ENCODE assay signal across 1 cellular context in the genomic region with DNA sequence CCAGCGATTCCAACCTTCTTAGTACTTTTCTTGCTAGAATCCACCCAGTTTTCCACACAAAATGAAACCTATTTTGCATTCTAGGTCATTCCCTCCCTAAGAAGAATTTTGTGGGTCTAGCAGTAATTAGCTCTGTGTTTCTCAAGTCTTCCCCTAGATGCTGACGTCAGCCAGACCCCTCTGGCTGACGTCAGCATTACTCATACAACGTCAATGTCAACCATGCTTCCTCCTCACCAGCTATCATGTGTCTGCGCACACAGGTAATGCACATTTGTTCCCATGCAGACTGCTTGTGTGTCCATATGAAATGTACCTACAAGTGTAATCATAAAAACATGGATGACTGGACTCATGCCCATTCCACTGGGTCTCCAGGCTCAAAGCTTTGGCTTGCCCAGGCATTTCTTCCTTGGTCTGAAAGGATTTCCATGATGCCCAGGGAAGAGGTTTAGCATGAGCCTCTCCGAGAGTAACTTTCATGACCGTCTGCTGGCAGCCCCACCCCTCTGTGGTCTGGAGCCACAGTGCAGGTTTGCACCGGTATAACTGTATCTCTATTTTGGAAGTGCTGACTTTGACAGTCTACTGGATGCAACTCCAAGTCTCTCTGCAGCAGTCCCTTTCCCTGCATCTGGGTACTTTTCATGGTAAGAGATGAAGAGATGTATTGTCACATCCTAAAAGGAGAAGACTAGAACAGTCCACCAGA.
TF ChIP-seq lines count a peak whose summit lies in the region.

No MANE protein-coding gene starts in this region.

TF ChIP-seq in HepG2, 621 proteins besides CTCF, POLR2A, EP300 and RAD21:
- TF ChIP-seq SIX1 (CRISPR knock-in tag; IDR thresholded peaks at IDR 0.05; ENCODE audit: borderline replicate concordance) (no peak), CREB1 (IDR thresholded peaks at IDR 0.05) (peak; percentile 84), CREB1 (CRISPR knock-in tag; IDR thresholded peaks at IDR 0.05) (no peak), MAFF (IDR thresholded peaks at IDR 0.05; ENCODE audit: low read depth, low read length) (peak; percentile 55), MAFK (conservative IDR thresholded peaks at IDR 0.05 in 1 of 2, IDR thresholded peaks at IDR 0.05 in 1 of 2; ENCODE audit: low read length in 2 of 2) (peak in 1 of 2 experiments; percentile 69; a peak in 2 of 4 replicates)
- TF ChIP-seq, protein P1, sequence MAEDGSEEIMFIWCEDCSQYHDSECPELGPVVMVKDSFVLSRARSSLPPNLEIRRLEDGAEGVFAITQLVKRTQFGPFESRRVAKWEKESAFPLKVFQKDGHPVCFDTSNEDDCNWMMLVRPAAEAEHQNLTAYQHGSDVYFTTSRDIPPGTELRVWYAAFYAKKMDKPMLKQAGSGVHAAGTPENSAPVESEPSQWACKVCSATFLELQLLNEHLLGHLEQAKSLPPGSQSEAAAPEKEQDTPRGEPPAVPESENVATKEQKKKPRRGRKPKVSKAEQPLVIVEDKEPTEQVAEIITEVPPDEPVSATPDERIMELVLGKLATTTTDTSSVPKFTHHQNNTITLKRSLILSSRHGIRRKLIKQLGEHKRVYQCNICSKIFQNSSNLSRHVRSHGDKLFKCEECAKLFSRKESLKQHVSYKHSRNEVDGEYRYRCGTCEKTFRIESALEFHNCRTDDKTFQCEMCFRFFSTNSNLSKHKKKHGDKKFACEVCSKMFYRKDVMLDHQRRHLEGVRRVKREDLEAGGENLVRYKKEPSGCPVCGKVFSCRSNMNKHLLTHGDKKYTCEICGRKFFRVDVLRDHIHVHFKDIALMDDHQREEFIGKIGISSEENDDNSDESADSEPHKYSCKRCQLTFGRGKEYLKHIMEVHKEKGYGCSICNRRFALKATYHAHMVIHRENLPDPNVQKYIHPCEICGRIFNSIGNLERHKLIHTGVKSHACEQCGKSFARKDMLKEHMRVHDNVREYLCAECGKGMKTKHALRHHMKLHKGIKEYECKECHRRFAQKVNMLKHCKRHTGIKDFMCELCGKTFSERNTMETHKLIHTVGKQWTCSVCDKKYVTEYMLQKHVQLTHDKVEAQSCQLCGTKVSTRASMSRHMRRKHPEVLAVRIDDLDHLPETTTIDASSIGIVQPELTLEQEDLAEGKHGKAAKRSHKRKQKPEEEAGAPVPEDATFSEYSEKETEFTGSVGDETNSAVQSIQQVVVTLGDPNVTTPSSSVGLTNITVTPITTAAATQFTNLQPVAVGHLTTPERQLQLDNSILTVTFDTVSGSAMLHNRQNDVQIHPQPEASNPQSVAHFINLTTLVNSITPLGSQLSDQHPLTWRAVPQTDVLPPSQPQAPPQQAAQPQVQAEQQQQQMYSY (CRISPR knock-in tag; IDR thresholded peaks at IDR 0.05) = 0 out of 2 replicates have a peak, but pooled peaks have one; percentile 28
